In the genomic region with DNA sequence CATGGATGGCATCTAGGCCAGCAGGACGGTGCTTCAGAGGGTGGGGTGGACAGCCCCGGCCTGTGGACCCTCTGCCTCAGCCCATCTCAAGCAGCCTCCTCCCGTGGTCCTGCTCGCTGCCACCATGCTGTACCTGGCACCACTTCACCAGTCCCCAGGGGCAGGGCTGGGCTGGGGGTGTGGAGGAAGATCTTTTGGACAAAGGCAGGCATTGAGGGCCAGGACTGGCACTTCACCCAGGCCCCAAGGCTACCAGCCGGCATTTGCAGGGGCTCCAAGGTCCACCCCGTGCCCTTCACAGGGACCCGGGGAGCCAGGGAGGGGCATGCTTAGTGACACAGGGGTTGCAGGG, we compare ENCODE assay signal across 1 cellular context.
TF ChIP-seq lines count a peak whose summit lies in the region.

No MANE protein-coding gene starts in this region.

TF ChIP-seq in H1, 55 proteins besides CTCF, POLR2A, EP300 and RAD21:
- TF ChIP-seq, protein P1, sequence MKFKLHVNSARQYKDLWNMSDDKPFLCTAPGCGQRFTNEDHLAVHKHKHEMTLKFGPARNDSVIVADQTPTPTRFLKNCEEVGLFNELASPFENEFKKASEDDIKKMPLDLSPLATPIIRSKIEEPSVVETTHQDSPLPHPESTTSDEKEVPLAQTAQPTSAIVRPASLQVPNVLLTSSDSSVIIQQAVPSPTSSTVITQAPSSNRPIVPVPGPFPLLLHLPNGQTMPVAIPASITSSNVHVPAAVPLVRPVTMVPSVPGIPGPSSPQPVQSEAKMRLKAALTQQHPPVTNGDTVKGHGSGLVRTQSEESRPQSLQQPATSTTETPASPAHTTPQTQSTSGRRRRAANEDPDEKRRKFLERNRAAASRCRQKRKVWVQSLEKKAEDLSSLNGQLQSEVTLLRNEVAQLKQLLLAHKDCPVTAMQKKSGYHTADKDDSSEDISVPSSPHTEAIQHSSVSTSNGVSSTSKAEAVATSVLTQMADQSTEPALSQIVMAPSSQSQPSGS (IDR thresholded peaks at IDR 0.05; ENCODE audit: low read length) = no peak
- TF ChIP-seq POU5F1 (IDR thresholded peaks at IDR 0.05; ENCODE audit: low read depth, low read length) = no peak
- TF ChIP-seq BCL11A (IDR thresholded peaks at IDR 0.05; ENCODE audit: low read depth in 2 of 2, low read length in 2 of 2) = no peak
- no peak for TF ChIP-seq JUN (IDR thresholded peaks at IDR 0.05; ENCODE audit: low read depth, low read length)
- no peak for TF ChIP-seq EGR1 (IDR thresholded peaks at IDR 0.05; ENCODE audit: borderline replicate concordance, low read depth, low read length)
- no peak for TF ChIP-seq TAF7 (optimal IDR thresholded peaks at IDR 0.05; ENCODE audit: borderline replicate concordance, low read depth, low read length)
- no peak for TF ChIP-seq CREB1 (IDR thresholded peaks at IDR 0.05)
- no peak for TF ChIP-seq CBX8 (IDR thresholded peaks at IDR 0.05; ENCODE audit: borderline replicate concordance, low read depth, low read length)
- TF ChIP-seq BRCA1 (IDR thresholded peaks at IDR 0.05; ENCODE audit: low read depth, low read length) = no peak
